ENCODE assay signal across 16 cellular contexts in the genomic region with DNA sequence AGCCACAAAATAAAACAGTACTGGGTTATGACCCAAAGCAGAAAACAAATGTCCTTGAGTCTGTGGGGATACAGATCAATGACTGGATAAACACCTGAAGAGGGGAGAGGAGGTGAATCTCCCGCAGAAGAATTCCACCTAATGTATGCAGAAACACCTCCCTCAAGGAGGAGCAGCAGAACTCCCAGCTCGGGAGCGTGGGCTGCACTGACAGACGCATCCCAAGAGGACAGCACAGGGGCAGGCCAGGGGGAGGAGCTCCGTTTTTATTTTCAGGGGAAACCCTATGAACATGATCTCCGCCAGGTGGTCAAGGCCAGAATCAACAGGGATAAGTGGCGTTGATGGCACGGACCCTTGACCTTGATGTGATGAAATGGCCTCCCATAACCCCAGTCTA. TPM values are rescaled to one million over a fixed set of nuclear protein-coding genes. Genes with fewer than 3 reads are reported as not detected.
DNase-seq lines count a peak whose midpoint lies in the region; ATAC-seq and TF ChIP-seq lines count a peak whose summit lies in the region.
"Had no signal": no experiment of that assay in that cellular context is flagged by ENCODE, and none has a peak within 500 bp of the region (broad histone marks: within the 10 kb centered on the region; RNA-seq: fewer than 3 reads in every experiment).

No MANE protein-coding gene starts in this region.

- no peaks in the 10 kb centered on the region for H3K79me2 ChIP-seq in HCT116 (ENCODE audit: insufficient read depth, low read length)

- H3K4me1 ChIP-seq in HCT116 (ENCODE audit: control insufficient read depth in 1 of 2, insufficient read depth in 2 of 2, low read length in 2 of 2) (no peaks in the 10 kb centered on the region), gastrocnemius medialis (no peaks in the 10 kb centered on the region)

- H3K9ac ChIP-seq in HCT116 (ENCODE audit: low read length), result no peak overlapping the region
- H3K9ac ChIP-seq: KMS-11 had no signal

- H3K4me3 Mint-ChIP-seq in activated T-helper 17 cell treated with anti-CD3 and anti-CD28 coated beads, Interleukin-2, amount 50 U/mL, for 72 hours, result no peak overlapping the region
- H3K4me3 Mint-ChIP-seq in stimulated activated memory B cell treated with anti-CD40 and anti-IgM and Interleukin-4, amounts not matched to agents 10 μg/mL and 1 μg/mL and 100 μg/mL, for 72 hours, result no peak overlapping the region

- RAD21 ChIA-PET in HCT116 (lab: Charles Lee; ENCODE audit: low non-redundant PET in 1 of 2, low total read pairs in 2 of 2, uncharacterized antibody in 2 of 2, unreplicated experiment in 2 of 2), result interaction anchor here in 1 of 2 experiments (0.6 kb wide), 1 partner anchor 340 kb away, joined by 3 read pairs; no protein-coding TSS in a partner anchor

- H3K27me3 ChIP-seq in HCT116 (ENCODE audit: insufficient read depth, low read length), result no peaks in the 10 kb centered on the region
- no peaks in the 10 kb centered on the region for H3K27me3 ChIP-seq in gastrocnemius medialis
- H3K27me3 ChIP-seq: Peyer's patch had no signal

- no peak overlapping the region for H3K4me3 ChIP-seq in HCT116 (replicated peaks in 1 of 2; ENCODE audit: low read depth in 1 of 2, low read length in 2 of 2)
- no peak overlapping the region for H3K4me3 ChIP-seq in gastrocnemius medialis
- H3K4me3 ChIP-seq: HAP-1, Peyer's patch had no signal

- H3K9me3 Mint-ChIP-seq in activated T-helper 17 cell treated with anti-CD3 and anti-CD28 coated beads, Interleukin-2, amount 50 U/mL, for 72 hours, result no peaks in the 10 kb centered on the region
- H3K9me3 Mint-ChIP-seq in stimulated activated memory B cell treated with anti-CD40 and anti-IgM and Interleukin-4, amounts not matched to agents 10 μg/mL and 1 μg/mL and 100 μg/mL, for 72 hours, result no peaks in the 10 kb centered on the region

- H3K4me2 ChIP-seq in HCT116 (ENCODE audit: low read length), result no peak overlapping the region
- H3K4me2 ChIP-seq: KMS-11 had no signal

- no TSS peak for BruUV-seq in HCT116 (replicated peaks; lab: Mats Ljungman, UMichigan)

- in situ Hi-C loops in gastrocnemius medialis (cut with MboI; ENCODE audit: low sequenced_read_pairs in 4 of 4), result loop anchor here in 1 of 4 donors (25.0 kb wide), 1 partner anchor 368 kb away; the partner anchor contains the start of gene HSP90AA1

- H3K9me3 ChIP-seq in HCT116 (ENCODE audit: control insufficient read depth in 1 of 2, insufficient read depth in 1 of 2, low read depth in 1 of 2, low read length in 2 of 2), result peaks cover 0 to under 1% of the 10 kb centered on the region in 2 experiments; a peak in 1 of 4 replicates
- H3K9me3 ChIP-seq in gastrocnemius medialis, result no peaks in the 10 kb centered on the region
- H3K9me3 ChIP-seq: HAP-1, Peyer's patch had no signal

- H3K27ac ChIP-seq in HCT116 (ENCODE audit: low read depth, low read length) (no peak overlapping the region), gastrocnemius medialis (peak overlapping the region; percentile 42 to 57 (median 50))
- H3K27ac ChIP-seq: KMS-11 had no signal

- DNase-seq in HCT116 (ENCODE audit: low read depth, low spot score) (no peak), iPS-NIHi7 (ENCODE audit: extremely low spot score) (peak; percentile 63), gastrocnemius medialis (no peak), COLO668 (lab: John Stamatoyannopoulos, UW; ENCODE audit: unreplicated experiment) (no peak)
- DNase-seq: activated effector memory CD4-positive, alpha-beta T cell treated with Interleukin-2 at 50 U/mL for 16 hours; effector CD8-positive, alpha-beta T cell; NCI-H1694; NCI-H526; stimulated activated CD4-positive, alpha-beta T cell treated with anti-CD3 and anti-CD28 coated beads, Interleukin-4, amount 100 ng/mL, for 24 hours; stimulated activated naive CD4-positive, alpha-beta T cell had no signal

- no peak for TF ChIP-seq POLR2A in HCT116 (IDR thresholded peaks at IDR 0.05; ENCODE audit: borderline replicate concordance, extremely low read depth, insufficient read depth, insufficient read length)
- no peak for TF ChIP-seq POLR2A in gastrocnemius medialis (IDR thresholded peaks at IDR 0.05)

- no peak overlapping the region for H2AFZ ChIP-seq in HCT116 (ENCODE audit: low read depth, low read length, poor library complexity, severe bottlenecking)

- POLR2A ChIA-PET in HCT116 (lab: Charles Lee), result no interaction called here

- H3K27ac Mint-ChIP-seq in activated T-helper 17 cell treated with anti-CD3 and anti-CD28 coated beads, Interleukin-2, amount 50 U/mL, for 72 hours, result peak overlapping the region; percentile 71
- H3K27ac Mint-ChIP-seq in stimulated activated memory B cell treated with anti-CD40 and anti-IgM and Interleukin-4, amounts not matched to agents 10 μg/mL and 1 μg/mL and 100 μg/mL, for 72 hours, result no peak overlapping the region

- no peak for TF ChIP-seq RAD21 in HCT116 (IDR thresholded peaks at IDR 0.05; ENCODE audit: low read depth)

- ATAC-seq in HCT116 (peak; percentile 69), gastrocnemius medialis (no peak), GM21529 (IDR thresholded peaks at IDR 0.05; ENCODE audit: unreplicated experiment) (no peak)
- ATAC-seq in activated T-helper 17 cell treated with anti-CD3 and anti-CD28 coated beads, Interleukin-2, amount 50 U/mL, for 72 hours (replicated peaks), result no peak
- no peak for ATAC-seq in stimulated activated memory B cell treated with anti-CD40 and anti-IgM and Interleukin-4, amounts not matched to agents 10 μg/mL and 1 μg/mL and 100 μg/mL, for 72 hours

- CTCF ChIA-PET in HCT116 (lab: Charles Lee), result interaction anchor here (0.8 to 1.1 kb wide), 2 partner anchors 10 to 12 kb away, joined by 3 to 5 read pairs; no protein-coding TSS in a partner anchor

- peaks cover 16% of the 10 kb centered on the region for H3K4me1 Mint-ChIP-seq in activated T-helper 17 cell treated with anti-CD3 and anti-CD28 coated beads, Interleukin-2, amount 50 U/mL, for 72 hours
- peaks cover 17% of the 10 kb centered on the region for H3K4me1 Mint-ChIP-seq in stimulated activated memory B cell treated with anti-CD40 and anti-IgM and Interleukin-4, amounts not matched to agents 10 μg/mL and 1 μg/mL and 100 μg/mL, for 72 hours

- no peaks in the 10 kb centered on the region for H3K36me3 Mint-ChIP-seq in activated T-helper 17 cell treated with anti-CD3 and anti-CD28 coated beads, Interleukin-2, amount 50 U/mL, for 72 hours (ENCODE audit: low read depth)
- H3K36me3 Mint-ChIP-seq in stimulated activated memory B cell treated with anti-CD40 and anti-IgM and Interleukin-4, amounts not matched to agents 10 μg/mL and 1 μg/mL and 100 μg/mL, for 72 hours, result no peaks in the 10 kb centered on the region

- TF ChIP-seq CTCF in HCT116 (IDR thresholded peaks at IDR 0.05 in 2 of 3, conservative IDR thresholded peaks at IDR 0.05 in 1 of 3; ENCODE audit: borderline replicate concordance in 1 of 3, insufficient read depth in 1 of 3, low read depth in 2 of 3, low read length in 2 of 3) (no peak), gastrocnemius medialis (IDR thresholded peaks at IDR 0.05 in 4 of 5, conservative IDR thresholded peaks at IDR 0.05 in 1 of 5) (no peak)

- no peaks in the 10 kb centered on the region for H3K36me3 ChIP-seq in HCT116 (ENCODE audit: control insufficient read depth in 1 of 2, insufficient read depth in 2 of 2, low read length in 2 of 2)
- H3K36me3 ChIP-seq in gastrocnemius medialis, result no peaks in the 10 kb centered on the region
- H3K36me3 ChIP-seq: HAP-1, Peyer's patch had no signal

- H3K9me2 ChIP-seq in HCT116 (ENCODE audit: insufficient read depth), result no peaks in the 10 kb centered on the region

- intact Hi-C loops in HCT116 (cut with micrococcal nuclease), result no loop called here
- intact Hi-C loops in gastrocnemius medialis (cut with DNase I; ENCODE audit: low total_unique reads), result no loop called here

- no peaks in the 10 kb centered on the region for H3K27me3 Mint-ChIP-seq in activated T-helper 17 cell treated with anti-CD3 and anti-CD28 coated beads, Interleukin-2, amount 50 U/mL, for 72 hours
- H3K27me3 Mint-ChIP-seq in stimulated activated memory B cell treated with anti-CD40 and anti-IgM and Interleukin-4, amounts not matched to agents 10 μg/mL and 1 μg/mL and 100 μg/mL, for 72 hours, result peaks cover 55% of the 10 kb centered on the region

- no peaks in the 10 kb centered on the region for H4K20me1 ChIP-seq in HCT116 (ENCODE audit: insufficient read depth)

TF ChIP-seq in HCT116, 20 proteins besides CTCF, POLR2A, EP300 and RAD21 (continues in another document):
- TF ChIP-seq, protein P1, sequence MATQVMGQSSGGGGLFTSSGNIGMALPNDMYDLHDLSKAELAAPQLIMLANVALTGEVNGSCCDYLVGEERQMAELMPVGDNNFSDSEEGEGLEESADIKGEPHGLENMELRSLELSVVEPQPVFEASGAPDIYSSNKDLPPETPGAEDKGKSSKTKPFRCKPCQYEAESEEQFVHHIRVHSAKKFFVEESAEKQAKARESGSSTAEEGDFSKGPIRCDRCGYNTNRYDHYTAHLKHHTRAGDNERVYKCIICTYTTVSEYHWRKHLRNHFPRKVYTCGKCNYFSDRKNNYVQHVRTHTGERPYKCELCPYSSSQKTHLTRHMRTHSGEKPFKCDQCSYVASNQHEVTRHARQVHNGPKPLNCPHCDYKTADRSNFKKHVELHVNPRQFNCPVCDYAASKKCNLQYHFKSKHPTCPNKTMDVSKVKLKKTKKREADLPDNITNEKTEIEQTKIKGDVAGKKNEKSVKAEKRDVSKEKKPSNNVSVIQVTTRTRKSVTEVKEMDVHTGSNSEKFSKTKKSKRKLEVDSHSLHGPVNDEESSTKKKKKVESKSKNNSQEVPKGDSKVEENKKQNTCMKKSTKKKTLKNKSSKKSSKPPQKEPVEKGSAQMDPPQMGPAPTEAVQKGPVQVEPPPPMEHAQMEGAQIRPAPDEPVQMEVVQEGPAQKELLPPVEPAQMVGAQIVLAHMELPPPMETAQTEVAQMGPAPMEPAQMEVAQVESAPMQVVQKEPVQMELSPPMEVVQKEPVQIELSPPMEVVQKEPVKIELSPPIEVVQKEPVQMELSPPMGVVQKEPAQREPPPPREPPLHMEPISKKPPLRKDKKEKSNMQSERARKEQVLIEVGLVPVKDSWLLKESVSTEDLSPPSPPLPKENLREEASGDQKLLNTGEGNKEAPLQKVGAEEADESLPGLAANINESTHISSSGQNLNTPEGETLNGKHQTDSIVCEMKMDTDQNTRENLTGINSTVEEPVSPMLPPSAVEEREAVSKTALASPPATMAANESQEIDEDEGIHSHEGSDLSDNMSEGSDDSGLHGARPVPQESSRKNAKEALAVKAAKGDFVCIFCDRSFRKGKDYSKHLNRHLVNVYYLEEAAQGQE (IDR thresholded peaks at IDR 0.05; ENCODE audit: low read depth), result no peak
- TF ChIP-seq, protein P2, sequence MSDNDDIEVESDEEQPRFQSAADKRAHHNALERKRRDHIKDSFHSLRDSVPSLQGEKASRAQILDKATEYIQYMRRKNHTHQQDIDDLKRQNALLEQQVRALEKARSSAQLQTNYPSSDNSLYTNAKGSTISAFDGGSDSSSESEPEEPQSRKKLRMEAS (IDR thresholded peaks at IDR 0.05), result no peak
- TF ChIP-seq SP1 (IDR thresholded peaks at IDR 0.05; ENCODE audit: low read depth), result no peak
- no peak for TF ChIP-seq POLR2AphosphoS5 (IDR thresholded peaks at IDR 0.05; ENCODE audit: low read depth, low read length)
- TF ChIP-seq EZH2phosphoT487 (IDR thresholded peaks at IDR 0.05; ENCODE audit: borderline replicate concordance), result no peak

RNA-seq across cellular contexts. Expression of gene PPP2R5C, which starts 41.8 kb away (rescaled TPM):
- total RNA-seq in HCT116 (2021; ENCODE audit: unreplicated experiment) (117 TPM), gastrocnemius medialis (10 to 100 TPM; 35.4 to 65.9 (median 49.3) TPM)
- polyA plus RNA-seq in HCT116 (2012), result 66.7 and 78.7 TPM in 2 replicates
- total RNA-seq in activated T-helper 17 cell treated with anti-CD3 and anti-CD28 coated beads, Interleukin-2, amount 50 U/mL, for 72 hours, result 100 to 1,000 TPM; 232 to 283 TPM
